Comparison of ENCODE assay signal across 8 cellular contexts in the genomic region with DNA sequence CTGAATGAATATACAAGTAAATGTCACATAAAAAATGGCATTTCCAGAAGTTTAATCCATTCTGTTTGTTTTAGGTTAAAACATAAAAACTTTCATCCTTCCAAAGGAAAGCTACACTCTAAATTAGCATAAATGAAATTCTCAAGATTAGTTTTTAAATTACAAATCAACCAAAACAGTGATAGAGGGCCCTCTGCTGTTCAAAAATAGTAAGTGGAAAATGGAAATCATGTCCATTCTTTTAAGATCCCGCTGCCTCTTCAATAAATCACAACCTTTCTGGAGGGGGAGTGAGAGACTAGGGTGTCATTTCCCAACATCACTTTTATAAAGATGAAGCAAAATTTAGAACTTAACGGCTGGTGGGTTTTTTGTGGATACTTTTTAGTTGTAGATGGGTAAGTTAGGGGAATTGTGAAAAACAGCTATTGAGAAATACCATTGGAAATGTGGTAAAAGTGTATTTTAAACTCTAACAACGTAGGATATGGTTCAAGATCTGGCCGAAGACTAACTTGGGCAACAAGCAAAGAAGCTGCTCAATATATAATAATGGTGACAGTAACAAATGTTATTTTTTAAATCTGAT. TPM values are rescaled to one million over a fixed set of nuclear protein-coding genes. Genes with fewer than 3 reads are reported as not detected.
A peak's percentile ranks its signal among the peaks of the same experiment; 100 is the strongest.
DNase-seq lines count a peak whose midpoint lies in the region; ATAC-seq, FAIRE-seq and TF ChIP-seq lines count a peak whose summit lies in the region.

No MANE protein-coding gene starts in this region.

- peak; percentile 93 for FAIRE-seq in GM19239 (lab: Jason Lieb, UNC)
- peak; percentile 50 for FAIRE-seq in H1 (lab: Jason Lieb, UNC)

- no peak overlapping the region for H2BK15ac ChIP-seq in H1 (ENCODE audit: low read length)

- peaks cover 14% of the 10 kb centered on the region for H3K4me1 ChIP-seq in OCI-LY1 (ENCODE audit: insufficient read depth, low read length, severe bottlenecking)
- peaks cover 0 to 2% (median 1%) of the 10 kb centered on the region in 4 experiments; a peak in 1 of 7 replicates for H3K4me1 ChIP-seq in H1 (replicated peaks in 1 of 4; ENCODE audit: control insufficient read depth in 3 of 4, insufficient read depth in 4 of 4, low read length in 3 of 4)

- peaks cover 8% of the 10 kb centered on the region for H3K4me1 Mint-ChIP-seq in neural crest cell

- H3K27ac ChIP-seq in OCI-LY1 (ENCODE audit: low read depth, low read length, poor library complexity, severe bottlenecking) (no peak overlapping the region), H1 (ENCODE audit: low read depth, low read length) (no peak overlapping the region)

- H3K4ac ChIP-seq in H1 (replicated peaks; ENCODE audit: insufficient read length, low read depth, low read length), result no peak overlapping the region

- TF ChIP-seq CTCF in BJ (IDR thresholded peaks at IDR 0.05; ENCODE audit: insufficient read depth, low read depth, low read length) (peak; percentile 54), OCI-LY1 (IDR thresholded peaks at IDR 0.05; ENCODE audit: low read length) (peak; percentile 71), H1 (IDR thresholded peaks at IDR 0.05; ENCODE audit: control extremely low read depth in 1 of 3, insufficient read depth in 1 of 3, low read depth in 1 of 3, low read length in 3 of 3) (peak in 1 of 3 experiments; percentile 37; a peak in 2 of 4 replicates), neural crest cell (conservative IDR thresholded peaks at IDR 0.05) (peak; percentile 81)

- no peaks in the 10 kb centered on the region; the same call in 1 of the 2 replicates for H3K27me3 ChIP-seq in BJ (ENCODE audit: control insufficient read depth, insufficient read depth, low read length)
- no peaks in the 10 kb centered on the region for H3K27me3 ChIP-seq in OCI-LY1 (ENCODE audit: insufficient read depth, low read length)
- H3K27me3 ChIP-seq in H1 (replicated peaks in 1 of 4; ENCODE audit: control insufficient read depth in 3 of 4, extremely low read depth in 1 of 4, insufficient read depth in 3 of 4, low read length in 3 of 4), result peaks cover 0 to 5% (median 0%) of the 10 kb centered on the region in 4 experiments; a peak in 1 of 7 replicates

- peak overlapping the region; percentile 89 for H3K4me3 Mint-ChIP-seq in neural crest cell

- H2BK20ac ChIP-seq in H1 (ENCODE audit: low read length), result no peak overlapping the region

- ATAC-seq in GM21529 (IDR thresholded peaks at IDR 0.05; ENCODE audit: unreplicated experiment), result no peak
- no peak for ATAC-seq in HG03097 (IDR thresholded peaks at IDR 0.05; ENCODE audit: low FRiP score, unreplicated experiment)

- H3K56ac ChIP-seq in H1 (replicated peaks; ENCODE audit: insufficient read length, low read depth, low read length), result no peak overlapping the region

- peak; percentile 60 to 63 for TF ChIP-seq RAD21 in H1 (IDR thresholded peaks at IDR 0.05 in 1 of 2, conservative IDR thresholded peaks at IDR 0.05 in 1 of 2; ENCODE audit: low read depth in 2 of 2, low read length in 2 of 2)

- H2AK5ac ChIP-seq in H1 (ENCODE audit: low read depth, low read length), result no peak overlapping the region

- no peaks in the 10 kb centered on the region for H3F3A ChIP-seq in OCI-LY1 (ENCODE audit: insufficient read depth, low read length)

- H2AFZ ChIP-seq in OCI-LY1 (ENCODE audit: low read length) (no peak overlapping the region), H1 (ENCODE audit: low read length) (no peak overlapping the region)

- H3K4me2 ChIP-seq in OCI-LY1 (ENCODE audit: low read length), result no peak overlapping the region
- H3K4me2 ChIP-seq in H1 (ENCODE audit: insufficient read depth in 1 of 2, low read depth in 2 of 2, low read length in 2 of 2), result no peak overlapping the region

- no peaks in the 10 kb centered on the region for H3K79me1 ChIP-seq in H1 (ENCODE audit: low read depth, low read length)

- CTCF ChIA-PET in BJ (lab: Yijun Ruan, JAX) (interaction anchor here (0.7 to 3.4 kb wide), 11 partner anchors 11 to 1511 kb away, joined by 3 to 21 read pairs (median 3); no protein-coding TSS in a partner anchor), H1 (lab: Charles Lee; ENCODE audit: partially characterized antibody) (interaction anchor here (0.6 to 3.6 kb wide), 29 partner anchors 8 to 747 kb away, joined by 3 to 42 read pairs (median 4); no protein-coding TSS in a partner anchor)

- no peaks in the 10 kb centered on the region for H3K79me2 ChIP-seq in OCI-LY1 (ENCODE audit: insufficient read depth, low read length)
- no peaks in the 10 kb centered on the region for H3K79me2 ChIP-seq in H1 (ENCODE audit: control insufficient read depth in 1 of 2, insufficient read depth in 2 of 2, low read length in 2 of 2)

- no peak overlapping the region for H3K9ac ChIP-seq in OCI-LY1 (ENCODE audit: low read length)
- H3K9ac ChIP-seq in H1 (replicated peaks in 1 of 4; ENCODE audit: extremely low read depth in 1 of 4, low read depth in 3 of 4, low read length in 3 of 4), result no peak overlapping the region

- TF ChIP-seq EP300 in H1 (IDR thresholded peaks at IDR 0.05; ENCODE audit: borderline replicate concordance in 1 of 2, low read depth in 2 of 2, low read length in 2 of 2), result no peak

- H3K23ac ChIP-seq in H1 (ENCODE audit: insufficient read length), result no peak overlapping the region

- TF ChIP-seq POLR2A in H1 (IDR thresholded peaks at IDR 0.05; ENCODE audit: control extremely low read depth in 1 of 2, low read depth in 2 of 2, low read length in 2 of 2), result no peak

- H3K36me3 ChIP-seq in BJ (ENCODE audit: control insufficient read depth, insufficient read depth, low read length) (no peaks in the 10 kb centered on the region), OCI-LY1 (ENCODE audit: insufficient read depth, low read length) (no peaks in the 10 kb centered on the region), H1 (ENCODE audit: control insufficient read depth in 2 of 4, insufficient read depth in 4 of 4, low read length in 3 of 4) (no peaks in the 10 kb centered on the region)

- no peaks in the 10 kb centered on the region for H3K9me3 Mint-ChIP-seq in neural crest cell

- H4K8ac ChIP-seq in H1 (ENCODE audit: extremely low read depth, insufficient read depth, low read length), result no peak overlapping the region

- POLR2A ChIA-PET in BJ (lab: Charles Lee) (no interaction called here), H1 (lab: Charles Lee; ENCODE audit: partially characterized antibody) (no interaction called here)

- peaks cover 6% of the 10 kb centered on the region for H3K23me2 ChIP-seq in H1 (ENCODE audit: low read depth, low read length)

- H4K20me1 ChIP-seq in OCI-LY1 (ENCODE audit: insufficient read depth, low read length) (no peaks in the 10 kb centered on the region), H1 (replicated peaks in 1 of 2; ENCODE audit: control insufficient read depth in 1 of 2, insufficient read depth in 2 of 2, low read length in 2 of 2) (peaks cover 0 to 1% of the 10 kb centered on the region in 2 experiments)

- no peak overlapping the region for H4K91ac ChIP-seq in H1 (replicated peaks; ENCODE audit: insufficient read length, low read length)

- WGBS in H1 (ENCODE audit: extremely low coverage in 1 of 2, insufficient coverage in 1 of 2, insufficient read length in 1 of 2, insufficient replicate concordance in 2 of 2, low coverage in 1 of 2, low lambda C conversion rate in 2 of 2, missing lambda C conversion rate in 1 of 2), 2 experiments, result 51% methylated on average over 4 of the region's 4 CpGs; no CpG with 5 or more reads in 1 of the 2 experiments

- H3K18ac ChIP-seq in H1 (ENCODE audit: extremely low read depth, low read length), result no peak overlapping the region

- no peak overlapping the region for H3K14ac ChIP-seq in H1 (ENCODE audit: insufficient read length)

- no peak overlapping the region for H3K4me3 ChIP-seq in BJ (ENCODE audit: low read depth, low read length)
- no peak overlapping the region for H3K4me3 ChIP-seq in OCI-LY1 (ENCODE audit: low read depth, low read length, poor library complexity, severe bottlenecking)
- H3K4me3 ChIP-seq in H1 (ENCODE audit: extremely low read depth in 1 of 4, insufficient read depth in 2 of 4, low read depth in 3 of 4, low read length in 4 of 4), result no peak overlapping the region

- no peak overlapping the region for H2BK12ac ChIP-seq in H1 (ENCODE audit: low read depth, low read length)

- H3K36me3 Mint-ChIP-seq in neural crest cell (ENCODE audit: low read depth), result no peaks in the 10 kb centered on the region

- H3K9me2 ChIP-seq in OCI-LY1 (ENCODE audit: low read depth, low read length), result no peaks in the 10 kb centered on the region

- peaks cover 20% of the 10 kb centered on the region for H3K27me3 Mint-ChIP-seq in neural crest cell (ENCODE audit: low read depth)

- no peak overlapping the region for H4K5ac ChIP-seq in H1 (ENCODE audit: insufficient read length, low read depth, low read length)

- no peak overlapping the region for H2BK120ac ChIP-seq in H1 (replicated peaks; ENCODE audit: low read depth, low read length)

- no peaks in the 10 kb centered on the region for H3K9me3 ChIP-seq in OCI-LY1 (ENCODE audit: low read length)
- H3K9me3 ChIP-seq in H1 (ENCODE audit: insufficient read depth in 2 of 2, low read depth in 1 of 2, low read length in 1 of 2), result no peaks in the 10 kb centered on the region

- H2BK5ac ChIP-seq in H1 (ENCODE audit: low read depth, low read length), result no peak overlapping the region

- H3K27ac Mint-ChIP-seq in neural crest cell (ENCODE audit: unreplicated experiment), result no peak overlapping the region

- DNase-seq in BJ (ENCODE audit: low read depth) (no peak), GM19239 (ENCODE audit: insufficient read length, low spot score) (no peak), H1 (ENCODE audit: low read depth in 1 of 2, low spot score in 2 of 2) (no peak), neural crest cell (ENCODE audit: low read depth, low spot score) (no peak), NCI-H2107 (lab: John Stamatoyannopoulos, UW) (no peak)

TF ChIP-seq in H1, 55 proteins besides CTCF, POLR2A, EP300 and RAD21 (continues in another document):
- TF ChIP-seq CBX5 (IDR thresholded peaks at IDR 0.05; ENCODE audit: low read depth, low read length) (no peak), HDAC6 (IDR thresholded peaks at IDR 0.05; ENCODE audit: low read depth, low read length) (no peak), FOSL1 (IDR thresholded peaks at IDR 0.05; ENCODE audit: insufficient read depth, low read depth, low read length) (no peak), SP1 (IDR thresholded peaks at IDR 0.05; ENCODE audit: low read depth, low read length) (no peak), ASH2L (IDR thresholded peaks at IDR 0.05; ENCODE audit: low read length) (no peak)

RNA-seq across cellular contexts. Expression of gene DNAH7, which starts 1.7 kb away (rescaled TPM):
- polyA plus RNA-seq in BJ (2011; rRNA removed) (0.15 and 0.50 TPM in 2 replicates), H1 (2011; rRNA removed) (0.08 TPM in 2 replicates)
- 0.09 and 0.21 TPM in 2 replicates for polyA minus RNA-seq in BJ (2011; rRNA and poly(A)+ RNA removed)
- total RNA-seq in H1 (2021; fragmentation: NEBNext Ultra II Directional; extraction: Animal tissue kit (Norgen Biotek cat#: 25700)), result 0.07 and 0.21 TPM in 2 replicates
- 0.05 TPM for polyA plus RNA-seq in H1 (2011; cell fraction: cytosol; rRNA removed)
- 0.41 TPM for polyA plus RNA-seq in H1 (2011; cell fraction: nucleus; rRNA removed)
- polyA plus RNA-seq in H1 (2012, experiment 1 of 2), result 0.12 to 0.54 TPM (median 0.23 TPM) in 4 replicates
- polyA plus RNA-seq in H1 (2012, experiment 2 of 2), result not detected
- 0.08 TPM for polyA plus RNA-seq in H1 (2013, experiment 1 of 2)
- polyA plus RNA-seq in H1 (2013, experiment 2 of 2), result 0.07 TPM
- 0.09 and 0.17 TPM in 2 replicates for polyA minus RNA-seq in H1 (2011; rRNA and poly(A)+ RNA removed)
- polyA minus RNA-seq in H1 (2011; cell fraction: cytosol; rRNA and poly(A)+ RNA removed), result not detected
- 0.50 TPM for polyA minus RNA-seq in H1 (2011; cell fraction: nucleus; rRNA and poly(A)+ RNA removed)
- 1.5 and 2.6 TPM in 2 replicates for total RNA-seq in neural crest cell
